Comparison of ENCODE assay signal across 1 cellular context in the genomic region with DNA sequence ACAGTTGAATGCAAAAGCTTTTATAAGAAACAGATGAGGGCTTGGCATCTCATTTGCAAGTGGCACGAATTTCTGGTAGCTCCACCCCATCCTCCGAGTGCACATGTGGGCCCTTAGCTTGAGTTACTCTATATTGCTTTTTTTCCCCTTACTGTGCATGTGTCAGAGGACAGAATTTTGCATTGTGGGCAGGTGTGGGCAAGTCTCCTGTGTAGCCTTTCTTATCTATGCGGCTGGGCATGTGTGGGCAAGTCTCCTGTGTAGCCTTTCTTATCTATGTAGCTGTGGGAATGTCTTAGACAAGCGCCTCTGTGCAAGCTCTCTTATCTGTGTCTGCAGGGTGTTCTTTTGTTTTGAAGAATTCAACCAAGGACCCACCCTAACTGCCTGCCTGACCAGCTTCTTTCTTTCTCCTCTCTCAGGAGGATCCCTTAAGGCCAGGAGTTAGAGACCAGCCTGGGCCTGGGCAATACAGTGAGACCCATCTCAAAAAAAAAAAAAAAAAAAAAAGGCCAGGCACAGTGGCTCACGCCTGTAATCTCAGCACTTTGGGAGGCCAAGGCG.
A peak's percentile ranks its signal among the peaks of the same experiment; 100 is the strongest.
TF ChIP-seq lines count a peak whose summit lies in the region.

No MANE protein-coding gene starts in this region.

TF ChIP-seq in HEK293, 187 proteins besides CTCF, POLR2A, EP300 and RAD21 (continued from another document):
- TF ChIP-seq, protein P1, sequence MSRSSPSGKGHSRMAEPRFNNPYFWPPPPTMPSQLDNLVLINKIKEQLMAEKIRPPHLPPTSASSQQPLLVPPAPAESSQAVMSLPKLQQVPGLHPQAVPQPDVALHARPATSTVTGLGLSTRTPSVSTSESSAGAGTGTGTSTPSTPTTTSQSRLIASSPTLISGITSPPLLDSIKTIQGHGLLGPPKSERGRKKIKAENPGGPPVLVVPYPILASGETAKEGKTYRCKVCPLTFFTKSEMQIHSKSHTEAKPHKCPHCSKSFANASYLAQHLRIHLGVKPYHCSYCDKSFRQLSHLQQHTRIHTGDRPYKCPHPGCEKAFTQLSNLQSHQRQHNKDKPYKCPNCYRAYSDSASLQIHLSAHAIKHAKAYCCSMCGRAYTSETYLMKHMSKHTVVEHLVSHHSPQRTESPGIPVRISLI (tag by site-specific recombination; IDR thresholded peaks at IDR 0.05) = no peak
- TF ChIP-seq ZNF335 (tag by site-specific recombination; conservative IDR thresholded peaks at IDR 0.05) (no peak), HOXC10 (CRISPR knock-in tag; IDR thresholded peaks at IDR 0.05) (no peak), ZFHX2 (tag by site-specific recombination; conservative IDR thresholded peaks at IDR 0.05) (peak; percentile 28; the same call in 1 of the 2 replicates), HOXD13 (CRISPR knock-in tag; IDR thresholded peaks at IDR 0.05; ENCODE audit: borderline replicate concordance) (no peak), ZNF23 (tag by site-specific recombination; IDR thresholded peaks at IDR 0.05; ENCODE audit: borderline replicate concordance) (no peak), ZNF423 (tag by site-specific recombination; IDR thresholded peaks at IDR 0.05) (no peak), ZNF133 (tag by site-specific recombination; IDR thresholded peaks at IDR 0.05) (no peak; the same call in 1 of the 2 replicates), ZNF677 (tag by site-specific recombination; IDR thresholded peaks at IDR 0.05) (peak; percentile 70; the same call in 1 of the 2 replicates), ZNF138 (tag by site-specific recombination; IDR thresholded peaks at IDR 0.05; ENCODE audit: borderline replicate concordance) (no peak), BCL11A (tag by site-specific recombination; IDR thresholded peaks at IDR 0.05; ENCODE audit: low read depth) (no peak), MEIS1 (CRISPR knock-in tag; IDR thresholded peaks at IDR 0.05; ENCODE audit: borderline replicate concordance) (no peak), ZNF510 (tag by site-specific recombination; IDR thresholded peaks at IDR 0.05; ENCODE audit: insufficient replicate concordance) (no peak), ZNF670 (tag by site-specific recombination; IDR thresholded peaks at IDR 0.05; ENCODE audit: low read depth) (no peak), ZNF302 (tag by site-specific recombination; IDR thresholded peaks at IDR 0.05; ENCODE audit: low read depth) (no peak), ZNF549 (tag by site-specific recombination; IDR thresholded peaks at IDR 0.05) (no peak), ZNF548 (tag by site-specific recombination; IDR thresholded peaks at IDR 0.05) (peak; percentile 9; the same call in 1 of the 2 replicates), ZNF561 (tag by site-specific recombination; IDR thresholded peaks at IDR 0.05; ENCODE audit: borderline replicate concordance) (no peak), MYNN (tag by site-specific recombination; IDR thresholded peaks at IDR 0.05; ENCODE audit: borderline replicate concordance) (no peak)
- TF ChIP-seq, protein P2, sequence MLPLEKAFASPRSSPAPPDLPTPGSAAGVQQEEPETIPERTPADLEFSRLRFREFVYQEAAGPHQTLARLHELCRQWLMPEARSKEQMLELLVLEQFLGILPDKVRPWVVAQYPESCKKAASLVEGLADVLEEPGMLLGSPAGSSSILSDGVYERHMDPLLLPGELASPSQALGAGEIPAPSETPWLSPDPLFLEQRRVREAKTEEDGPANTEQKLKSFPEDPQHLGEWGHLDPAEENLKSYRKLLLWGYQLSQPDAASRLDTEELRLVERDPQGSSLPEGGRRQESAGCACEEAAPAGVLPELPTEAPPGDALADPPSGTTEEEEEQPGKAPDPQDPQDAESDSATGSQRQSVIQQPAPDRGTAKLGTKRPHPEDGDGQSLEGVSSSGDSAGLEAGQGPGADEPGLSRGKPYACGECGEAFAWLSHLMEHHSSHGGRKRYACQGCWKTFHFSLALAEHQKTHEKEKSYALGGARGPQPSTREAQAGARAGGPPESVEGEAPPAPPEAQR (tag by site-specific recombination; IDR thresholded peaks at IDR 0.05) = no peak
- TF ChIP-seq, protein P3, sequence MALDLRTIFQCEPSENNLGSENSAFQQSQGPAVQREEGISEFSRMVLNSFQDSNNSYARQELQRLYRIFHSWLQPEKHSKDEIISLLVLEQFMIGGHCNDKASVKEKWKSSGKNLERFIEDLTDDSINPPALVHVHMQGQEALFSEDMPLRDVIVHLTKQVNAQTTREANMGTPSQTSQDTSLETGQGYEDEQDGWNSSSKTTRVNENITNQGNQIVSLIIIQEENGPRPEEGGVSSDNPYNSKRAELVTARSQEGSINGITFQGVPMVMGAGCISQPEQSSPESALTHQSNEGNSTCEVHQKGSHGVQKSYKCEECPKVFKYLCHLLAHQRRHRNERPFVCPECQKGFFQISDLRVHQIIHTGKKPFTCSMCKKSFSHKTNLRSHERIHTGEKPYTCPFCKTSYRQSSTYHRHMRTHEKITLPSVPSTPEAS (tag by site-specific recombination; IDR thresholded peaks at IDR 0.05) = no peak
- TF ChIP-seq, protein P4, sequence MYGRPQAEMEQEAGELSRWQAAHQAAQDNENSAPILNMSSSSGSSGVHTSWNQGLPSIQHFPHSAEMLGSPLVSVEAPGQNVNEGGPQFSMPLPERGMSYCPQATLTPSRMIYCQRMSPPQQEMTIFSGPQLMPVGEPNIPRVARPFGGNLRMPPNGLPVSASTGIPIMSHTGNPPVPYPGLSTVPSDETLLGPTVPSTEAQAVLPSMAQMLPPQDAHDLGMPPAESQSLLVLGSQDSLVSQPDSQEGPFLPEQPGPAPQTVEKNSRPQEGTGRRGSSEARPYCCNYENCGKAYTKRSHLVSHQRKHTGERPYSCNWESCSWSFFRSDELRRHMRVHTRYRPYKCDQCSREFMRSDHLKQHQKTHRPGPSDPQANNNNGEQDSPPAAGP (tag by site-specific recombination; IDR thresholded peaks at IDR 0.05) = no peak
